26 cellular contexts compared by ENCODE assay signal in genomic region chr14:103089386-103090335, GRCh38. TPM values are rescaled to one million over a fixed set of nuclear protein-coding genes. Genes with fewer than 3 reads are reported as not detected.
"Had no signal": no experiment of that assay in that cellular context is flagged by ENCODE, and none has a peak within 500 bp of the region (broad histone marks: within the 10 kb centered on the region; RNA-seq: fewer than 3 reads in every experiment).

No MANE protein-coding gene starts in this region.

- H3K4me1 Mint-ChIP-seq: activated naive CD4-positive, alpha-beta T cell treated with anti-CD3 and anti-CD28 coated beads, Interleukin-2, amount 50 U/mL, for 24 hours had no signal

- H3K9me3 ChIP-seq: breast epithelium, Peyer's patch had no signal

- H3K4me3 ChIP-seq: breast epithelium, Peyer's patch had no signal

- H3K27me3 ChIP-seq: Peyer's patch had no signal

- H3K9me3 Mint-ChIP-seq: activated B cell treated with CpG ODN at 0.5 μM for 24 hours; activated CD4-positive, alpha-beta T cell treated with anti-CD3 and anti-CD28 coated beads, Interleukin-2, amount 10 ng/mL, durations not matched to agents 24 days and 14 days; activated naive CD4-positive, alpha-beta T cell treated with anti-CD3 and anti-CD28 coated beads, Interleukin-2, amount 50 U/mL, for 24 hours; activated T-cell treated with anti-CD3 and anti-CD28 coated beads, Interleukin-2, amount 50 U/mL, for 24 hours; activated T-helper 1 cell treated with anti-CD3 and anti-CD28 coated beads, Interleukin-12 subunit alpha, Interleukin-12 subunit beta, Interleukin-2, Interleukin-4 antibody, amounts not matched to agents 30 ng/mL and 10 ng/mL and 1 ng/mL, durations not matched to agents 14 hours and 24 hours and 36 hours had no signal

- DNase-seq: activated B cell treated with CpG ODN at 0.5 μM for 24 hours; activated CD4-positive, alpha-beta T cell treated with anti-CD3 and anti-CD28 coated beads for 1 hour; activated CD4-positive, alpha-beta T cell treated with anti-CD3 and anti-CD28 coated beads, Interleukin-2, amount 10 ng/mL, durations not matched to agents 24 days and 14 days; activated CD4-positive, alpha-beta T cell treated with anti-CD3 and anti-CD28 coated beads, Interleukin-2, amount 50 U/mL, for 48 hours; activated CD8-positive, alpha-beta memory T cell treated with anti-CD3 and anti-CD28 coated beads, Interleukin-2, amount 10 ng/mL, durations not matched to agents 7 days and 5 days; activated effector memory CD4-positive, alpha-beta T cell treated with Interleukin-2 at 50 U/mL for 16 hours; activated naive CD4-positive, alpha-beta T cell; activated T-cell treated with anti-CD3 and anti-CD28 coated beads, Interleukin-2, amount 50 U/mL, for 24 hours; aorta; caudate nucleus; NCI-H1092; NCI-H1417; NCI-H1930; NCI-H2107; NCI-H345; NCI-H510A; NCI-H69; Peyer's patch; SIG-M5; T-helper 17 cell; T-helper 9 cell had no signal

- H3K4me1 ChIP-seq: breast epithelium had no signal

- ATAC-seq: activated CD8-positive, alpha-beta memory T cell treated with anti-CD3 and anti-CD28 coated beads, Interleukin-2, amount 10 ng/mL, durations not matched to agents 7 days and 5 days; T-helper 17 cell had no signal

- H3K4me3 Mint-ChIP-seq: activated B cell treated with CpG ODN at 0.5 μM for 24 hours; activated CD4-positive, alpha-beta T cell treated with anti-CD3 and anti-CD28 coated beads, Interleukin-2, amount 10 ng/mL, durations not matched to agents 24 days and 14 days; activated CD8-positive, alpha-beta memory T cell treated with anti-CD3 and anti-CD28 coated beads, Interleukin-2, amount 10 ng/mL, durations not matched to agents 7 days and 5 days; activated naive CD4-positive, alpha-beta T cell treated with anti-CD3 and anti-CD28 coated beads, Interleukin-2, amount 50 U/mL, for 24 hours; activated T-helper 1 cell treated with anti-CD3 and anti-CD28 coated beads, Interleukin-12 subunit alpha, Interleukin-12 subunit beta, Interleukin-2, Interleukin-4 antibody, amounts not matched to agents 30 ng/mL and 10 ng/mL and 1 ng/mL, durations not matched to agents 14 hours and 24 hours and 36 hours had no signal

- H3K27ac ChIP-seq: breast epithelium, Peyer's patch had no signal

- H3K27ac Mint-ChIP-seq: activated B cell treated with CpG ODN at 0.5 μM for 24 hours; activated CD4-positive, alpha-beta T cell treated with anti-CD3 and anti-CD28 coated beads, Interleukin-2, amount 10 ng/mL, durations not matched to agents 24 days and 14 days; activated CD8-positive, alpha-beta memory T cell treated with anti-CD3 and anti-CD28 coated beads, Interleukin-2, amount 10 ng/mL, durations not matched to agents 7 days and 5 days; activated naive CD4-positive, alpha-beta T cell treated with anti-CD3 and anti-CD28 coated beads, Interleukin-2, amount 50 U/mL, for 24 hours; activated T-cell treated with anti-CD3 and anti-CD28 coated beads, Interleukin-2, amount 50 U/mL, for 24 hours; activated T-helper 1 cell treated with anti-CD3 and anti-CD28 coated beads, Interleukin-12 subunit alpha, Interleukin-12 subunit beta, Interleukin-2, Interleukin-4 antibody, amounts not matched to agents 30 ng/mL and 10 ng/mL and 1 ng/mL, durations not matched to agents 14 hours and 24 hours and 36 hours; T-helper 17 cell had no signal

- H3K36me3 ChIP-seq: breast epithelium, Peyer's patch had no signal

- H3K36me3 Mint-ChIP-seq: activated CD8-positive, alpha-beta memory T cell treated with anti-CD3 and anti-CD28 coated beads, Interleukin-2, amount 10 ng/mL, durations not matched to agents 7 days and 5 days; activated naive CD4-positive, alpha-beta T cell treated with anti-CD3 and anti-CD28 coated beads, Interleukin-2, amount 50 U/mL, for 24 hours had no signal

RNA-seq across cellular contexts. Expression of gene EXOC3L4, which starts 4.9 kb away (rescaled TPM):
- total RNA-seq: activated B cell treated with CpG ODN at 0.5 μM for 24 hours; activated CD4-positive, alpha-beta T cell treated with anti-CD3 and anti-CD28 coated beads, Interleukin-2, amount 10 ng/mL, durations not matched to agents 24 days and 14 days; activated CD8-positive, alpha-beta memory T cell treated with anti-CD3 and anti-CD28 coated beads, Interleukin-2, amount 10 ng/mL, durations not matched to agents 7 days and 5 days; activated T-helper 1 cell treated with anti-CD3 and anti-CD28 coated beads, Interleukin-12 subunit alpha, Interleukin-12 subunit beta, Interleukin-2, Interleukin-4 antibody, amounts not matched to agents 30 ng/mL and 10 ng/mL and 1 ng/mL, durations not matched to agents 14 hours and 24 hours and 36 hours; MCF 10A; T-helper 17 cell had no signal

RNA-seq across cellular contexts. Expression of gene LBHD2, which starts 5.7 kb away (rescaled TPM):
- total RNA-seq: activated B cell treated with CpG ODN at 0.5 μM for 24 hours; activated CD4-positive, alpha-beta T cell treated with anti-CD3 and anti-CD28 coated beads, Interleukin-2, amount 10 ng/mL, durations not matched to agents 24 days and 14 days; activated CD8-positive, alpha-beta memory T cell treated with anti-CD3 and anti-CD28 coated beads, Interleukin-2, amount 10 ng/mL, durations not matched to agents 7 days and 5 days; activated T-helper 1 cell treated with anti-CD3 and anti-CD28 coated beads, Interleukin-12 subunit alpha, Interleukin-12 subunit beta, Interleukin-2, Interleukin-4 antibody, amounts not matched to agents 30 ng/mL and 10 ng/mL and 1 ng/mL, durations not matched to agents 14 hours and 24 hours and 36 hours; aorta; breast epithelium; cerebellum; MCF 10A; Peyer's patch; T-helper 17 cell had no signal
- polyA plus RNA-seq: aorta had no signal
